10 cellular contexts compared by ENCODE assay signal in the genomic region with DNA sequence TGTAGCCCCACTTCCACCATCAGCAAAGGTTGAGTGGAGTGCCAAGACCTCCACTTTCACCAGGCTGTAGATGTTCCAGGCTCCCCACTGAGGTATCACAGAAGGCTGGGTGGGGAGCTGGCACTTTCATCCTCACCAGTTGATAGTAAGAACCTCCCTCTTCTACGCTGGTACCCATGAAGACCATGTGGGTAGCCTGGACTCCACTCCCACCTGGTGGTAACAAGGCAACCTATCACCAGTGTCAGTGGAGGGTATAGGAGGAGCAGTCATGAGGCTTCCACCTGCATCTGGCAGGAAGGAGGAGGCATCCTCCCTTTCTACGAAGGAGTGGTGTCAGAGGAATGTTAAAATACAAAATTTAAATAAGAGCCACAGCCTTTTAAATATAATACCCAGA. TPM values are rescaled to one million over a fixed set of nuclear protein-coding genes. Genes with fewer than 3 reads are reported as not detected.
DNase-seq lines count a peak whose midpoint lies in the region; ATAC-seq, FAIRE-seq and TF ChIP-seq lines count a peak whose summit lies in the region.
"Had no signal": no experiment of that assay in that cellular context is flagged by ENCODE, and none has a peak within 500 bp of the region (broad histone marks: within the 10 kb centered on the region; RNA-seq: fewer than 3 reads in every experiment).

No MANE protein-coding gene starts in this region.

- no peak overlapping the region for H3K27ac Mint-ChIP-seq in activated T-helper 2 cell treated with anti-CD3 and anti-CD28 coated beads, Interferon-gamma antibody, Interleukin-2, Interleukin-4, amounts not matched to agents 10 μg/mL and 5 μg/mL and 100 μg/mL, durations not matched to agents 14 hours and 24 hours and 36 hours

- POLR2A ChIA-PET in A673 (lab: Charles Lee; ENCODE audit: low non-redundant PET) = no interaction called here

- intact Hi-C loops in A673 (cut with micrococcal nuclease; ENCODE audit: unreplicated experiment) = no loop called here
- intact Hi-C loops in aorta (cut with DNase I) = loop anchor here (10.0 kb wide), 1 partner anchor 179 kb away; a partner anchor contains a TSS
- intact Hi-C loops in activated T-helper 2 cell treated with anti-CD3 and anti-CD28 coated beads, Interferon-gamma antibody, Interleukin-2, Interleukin-4, amounts not matched to agents 10 μg/mL and 5 μg/mL and 100 μg/mL, durations not matched to agents 14 hours and 24 hours and 36 hours (cut with micrococcal nuclease) = no loop called here

- no peaks in the 10 kb centered on the region for H3K9me3 Mint-ChIP-seq in activated T-helper 2 cell treated with anti-CD3 and anti-CD28 coated beads, Interferon-gamma antibody, Interleukin-2, Interleukin-4, amounts not matched to agents 10 μg/mL and 5 μg/mL and 100 μg/mL, durations not matched to agents 14 hours and 24 hours and 36 hours

- BruUV-seq in A673 (replicated peaks; lab: Mats Ljungman, UMichigan) = no TSS peak

- no peaks in the 10 kb centered on the region for H3K9me3 ChIP-seq in A673 (ENCODE audit: low read depth, low read length, poor library complexity, severe bottlenecking)
- no peaks in the 10 kb centered on the region for H3K9me3 ChIP-seq in aorta (ENCODE audit: control insufficient read depth, low read length)
- no peaks in the 10 kb centered on the region for H3K9me3 ChIP-seq in suprapubic skin
- no peaks in the 10 kb centered on the region for H3K9me3 ChIP-seq in small intestine (ENCODE audit: control insufficient read depth, low read depth)

- H3K27me3 Mint-ChIP-seq in activated T-helper 2 cell treated with anti-CD3 and anti-CD28 coated beads, Interferon-gamma antibody, Interleukin-2, Interleukin-4, amounts not matched to agents 10 μg/mL and 5 μg/mL and 100 μg/mL, durations not matched to agents 14 hours and 24 hours and 36 hours (ENCODE audit: low read depth) = no peaks in the 10 kb centered on the region

- peaks cover 19% of the 10 kb centered on the region for H3K4me1 Mint-ChIP-seq in activated T-helper 2 cell treated with anti-CD3 and anti-CD28 coated beads, Interferon-gamma antibody, Interleukin-2, Interleukin-4, amounts not matched to agents 10 μg/mL and 5 μg/mL and 100 μg/mL, durations not matched to agents 14 hours and 24 hours and 36 hours (ENCODE audit: low read depth)

- WGBS in aorta, 2 donors = 86 to 87% methylated on average over 2 of the region's 2 CpGs
- 90% methylated on average over 2 of the region's 2 CpGs for WGBS in suprapubic skin
- WGBS in small intestine, 3 donors = 80 to 96% (median 85%) methylated on average over 2 of the region's 2 CpGs

- TF ChIP-seq EP300 in suprapubic skin (IDR thresholded peaks at IDR 0.05) = no peak

- CTCF ChIA-PET in A673 (lab: Charles Lee) = no interaction called here

- ATAC-seq in GM18519 (IDR thresholded peaks at IDR 0.05; ENCODE audit: low FRiP score, unreplicated experiment) (peak; percentile 25), HG03060 (IDR thresholded peaks at IDR 0.05; ENCODE audit: low read depth, unreplicated experiment) (peak; percentile 35), aorta (ENCODE audit: low FRiP score) (no peak)

- DNase-seq in A673 (ENCODE audit: low spot score) (no peak), astrocyte of the cerebellum (ENCODE audit: low read depth) (no peak), aorta (no peak), suprapubic skin (ENCODE audit: low spot score in 2 of 2) (no peak), small intestine (no peak)
- no peak for DNase-seq in activated T-helper 2 cell treated with anti-CD3 and anti-CD28 coated beads, Interferon-gamma antibody, Interleukin-2, Interleukin-4, amounts not matched to agents 10 μg/mL and 5 μg/mL and 100 μg/mL, durations not matched to agents 14 hours and 24 hours and 36 hours (ENCODE audit: low spot score)
- DNase-seq: effector CD8-positive, alpha-beta T cell; NCI-H510A treated with DMSO at 0.1 percent for 48 hours had no signal

- no peak for TF ChIP-seq POLR2A in suprapubic skin (IDR thresholded peaks at IDR 0.05)

- peaks cover 29% of the 10 kb centered on the region for H3K36me3 Mint-ChIP-seq in activated T-helper 2 cell treated with anti-CD3 and anti-CD28 coated beads, Interferon-gamma antibody, Interleukin-2, Interleukin-4, amounts not matched to agents 10 μg/mL and 5 μg/mL and 100 μg/mL, durations not matched to agents 14 hours and 24 hours and 36 hours (ENCODE audit: low read depth)

- H3K36me3 ChIP-seq in A673 (ENCODE audit: insufficient read depth, low read length, poor library complexity, severe bottlenecking) (no peaks in the 10 kb centered on the region), aorta (ENCODE audit: control insufficient read depth in 1 of 2, insufficient read depth in 2 of 2, low read length in 1 of 2) (no peaks in the 10 kb centered on the region), suprapubic skin (no peaks in the 10 kb centered on the region), small intestine (ENCODE audit: control insufficient read depth in 2 of 2, insufficient read depth in 2 of 2, low read length in 2 of 2) (peaks cover 0 to 2% of the 10 kb centered on the region in 2 donors)

- H3K4me3 ChIP-seq in A673 (ENCODE audit: low read depth, low read length, poor library complexity, severe bottlenecking) = no peak overlapping the region
- no peak overlapping the region for H3K4me3 ChIP-seq in astrocyte of the cerebellum (ENCODE audit: low read depth, low read length)
- H3K4me3 ChIP-seq in aorta (ENCODE audit: low read length in 2 of 2) = no peak overlapping the region
- H3K4me3 ChIP-seq in suprapubic skin = no peak overlapping the region
- H3K4me3 ChIP-seq in small intestine (ENCODE audit: low read depth in 1 of 2, low read length in 2 of 2) = no peak overlapping the region

- H3K4me1 ChIP-seq in A673 (ENCODE audit: insufficient read depth, low read length, poor library complexity, severe bottlenecking) (peaks cover 2% of the 10 kb centered on the region), aorta (ENCODE audit: control insufficient read depth in 1 of 2, insufficient read depth in 2 of 2, low read length in 2 of 2) (no peaks in the 10 kb centered on the region), suprapubic skin (peaks cover 10% of the 10 kb centered on the region), small intestine (ENCODE audit: control insufficient read depth in 2 of 2, insufficient read depth in 1 of 2, low read depth in 1 of 2, low read length in 1 of 2) (peaks cover 0 to 3% of the 10 kb centered on the region in 2 donors)

- in situ Hi-C loops in astrocyte of the cerebellum (cut with HindIII; ENCODE audit: low sequenced_read_pairs) = no loop called here

- TF ChIP-seq CTCF in A673 (conservative IDR thresholded peaks at IDR 0.05; ENCODE audit: low read depth, low read length) (0 out of 2 replicates have a peak, but pooled peaks have one; percentile 19), astrocyte of the cerebellum (IDR thresholded peaks at IDR 0.05; ENCODE audit: low read depth, low read length, missing control alignments) (peak; percentile 18), suprapubic skin (IDR thresholded peaks at IDR 0.05) (no peak)

- no peak for FAIRE-seq in small intestine (lab: Jason Lieb, UNC)

- H3K27ac ChIP-seq in A673 (ENCODE audit: low read depth, low read length, poor library complexity, severe bottlenecking) (no peak overlapping the region), aorta (ENCODE audit: low read depth in 1 of 2, low read length in 2 of 2) (no peak overlapping the region), suprapubic skin (no peak overlapping the region), small intestine (ENCODE audit: low read depth in 1 of 2, low read length in 1 of 2) (no peak overlapping the region)

- H3K27me3 ChIP-seq in A673 (replicated peaks; ENCODE audit: insufficient read depth, low read depth, low read length, poor library complexity) = no peaks in the 10 kb centered on the region
- H3K27me3 ChIP-seq in aorta (ENCODE audit: control insufficient read depth in 1 of 2, insufficient read depth in 2 of 2, low read length in 1 of 2) = no peaks in the 10 kb centered on the region
- no peaks in the 10 kb centered on the region for H3K27me3 ChIP-seq in suprapubic skin
- no peaks in the 10 kb centered on the region for H3K27me3 ChIP-seq in small intestine (ENCODE audit: control insufficient read depth in 2 of 2, insufficient read depth in 2 of 2, low read length in 2 of 2)

- H3K4me3 Mint-ChIP-seq in activated T-helper 2 cell treated with anti-CD3 and anti-CD28 coated beads, Interferon-gamma antibody, Interleukin-2, Interleukin-4, amounts not matched to agents 10 μg/mL and 5 μg/mL and 100 μg/mL, durations not matched to agents 14 hours and 24 hours and 36 hours (ENCODE audit: low read depth) = no peak overlapping the region

RNA-seq across cellular contexts. Expression of gene SMIM30, which starts 4.4 kb away (rescaled TPM):
- total RNA-seq in A673 (2021) = 39.8 and 40.8 TPM in 2 replicates
- 10 to 100 TPM; 31.6 to 33.5 TPM for total RNA-seq in aorta
- 100 to 1,000 TPM in 1 of 2 donors, 10 to 100 TPM in 1; 52.3 to 102 TPM for polyA plus RNA-seq in aorta
- total RNA-seq in suprapubic skin = 10 to 100 TPM; 12.7 to 24.3 (median 18.0) TPM
- 10 to 100 TPM; 48.9 to 76.5 (median 55.1) TPM for polyA plus RNA-seq in small intestine
- 43.5 and 45.6 TPM in 2 replicates for total RNA-seq in activated T-helper 2 cell treated with anti-CD3 and anti-CD28 coated beads, Interferon-gamma antibody, Interleukin-2, Interleukin-4, amounts not matched to agents 10 μg/mL and 5 μg/mL and 100 μg/mL, durations not matched to agents 14 hours and 24 hours and 36 hours

RNA-seq across cellular contexts. Expression of gene GPR85, which starts 27.3 kb away (rescaled TPM):
- 0.32 TPM in 1 of 2 replicates, not detected in the other for total RNA-seq in A673 (2021)
- total RNA-seq in aorta = 1 to 10 TPM in 1 of 2 donors, under 1 TPM in 1; 0.32 to 2.5 TPM
- polyA plus RNA-seq in aorta = 1 to 10 TPM in 1 of 2 donors, under 1 TPM in 1; 0.49 to 3.4 TPM
- total RNA-seq in suprapubic skin = under 1 TPM in 3 of 4 donors, not detected in 1; 0.13 to 0.40 (median 0.17) TPM
- under 1 TPM in 2 of 3 donors, not detected in 1; under 0.01 to 0.67 TPM for polyA plus RNA-seq in small intestine
- total RNA-seq in activated T-helper 2 cell treated with anti-CD3 and anti-CD28 coated beads, Interferon-gamma antibody, Interleukin-2, Interleukin-4, amounts not matched to agents 10 μg/mL and 5 μg/mL and 100 μg/mL, durations not matched to agents 14 hours and 24 hours and 36 hours = not detected in 2 replicates

Comparison
In these comparisons a context has a peak if more than half of its experiments do, and no peak if none do; other contexts are left out.
1. CTCF ChIP-seq: peak in A673 (single experiment) and astrocyte of the cerebellum (single experiment); none in suprapubic skin (0 of 2).
2. intact Hi-C loops: an anchor here in aorta (10.0 kb wide); none called in A673 and activated T-helper 2 cell treated with anti-CD3 and anti-CD28 coated beads, Interferon-gamma antibody, Interleukin-2, Interleukin-4, amounts not matched to agents 10 μg/mL and 5 μg/mL and 100 μg/mL, durations not matched to agents 14 hours and 24 hours and 36 hours.